Comparison of ENCODE assay signal across 1 cellular context in genomic region chr7:127755529-127755928, GRCh38.
TF ChIP-seq lines count a peak whose summit lies in the region.

No MANE protein-coding gene starts in this region.

TF ChIP-seq in WTC11, 78 proteins besides CTCF, POLR2A, EP300 and RAD21 (continued from another document):
- TF ChIP-seq STAT6 (CRISPR knock-in tag; conservative IDR thresholded peaks at IDR 0.05; ENCODE audit: low read depth) (no peak), TP53 (CRISPR knock-in tag; IDR thresholded peaks at IDR 0.05) (no peak)
